1 cellular context compared by ENCODE assay signal in genomic region chr4:61521451-61521850, GRCh38.
TF ChIP-seq lines count a peak whose summit lies in the region.

No MANE protein-coding gene starts in this region.

TF ChIP-seq in H1, 55 proteins besides CTCF, POLR2A, EP300 and RAD21:
- TF ChIP-seq GABPA (IDR thresholded peaks at IDR 0.05; ENCODE audit: borderline replicate concordance, insufficient read depth, low read length), result no peak
- TF ChIP-seq MAFK (IDR thresholded peaks at IDR 0.05; ENCODE audit: low read depth, low read length), result no peak
- no peak for TF ChIP-seq BACH1 (IDR thresholded peaks at IDR 0.05; ENCODE audit: low read length)
- TF ChIP-seq JUND (IDR thresholded peaks at IDR 0.05; ENCODE audit: low read length), result no peak
- no peak for TF ChIP-seq NANOG (IDR thresholded peaks at IDR 0.05; ENCODE audit: insufficient read depth, low read depth, low read length, poor library complexity, severe bottlenecking)
- TF ChIP-seq FOSL1 (IDR thresholded peaks at IDR 0.05; ENCODE audit: insufficient read depth, low read depth, low read length), result no peak
- TF ChIP-seq EGR1 (IDR thresholded peaks at IDR 0.05; ENCODE audit: borderline replicate concordance, low read depth, low read length), result no peak
- no peak for TF ChIP-seq GTF2F1 (IDR thresholded peaks at IDR 0.05; ENCODE audit: borderline replicate concordance, low read depth, low read length)
- TF ChIP-seq CBX8 (IDR thresholded peaks at IDR 0.05; ENCODE audit: borderline replicate concordance, low read depth, low read length), result no peak
- TF ChIP-seq CHD7 (IDR thresholded peaks at IDR 0.05; ENCODE audit: insufficient replicate concordance, low read length), result no peak
- no peak for TF ChIP-seq CTBP2 (IDR thresholded peaks at IDR 0.05; ENCODE audit: borderline replicate concordance, insufficient read depth, insufficient read length, low read length)
- no peak for TF ChIP-seq SP2 (IDR thresholded peaks at IDR 0.05; ENCODE audit: low read length)
- no peak for TF ChIP-seq TBP (IDR thresholded peaks at IDR 0.05; ENCODE audit: low read depth, low read length)
- TF ChIP-seq PHF8 (conservative IDR thresholded peaks at IDR 0.05; ENCODE audit: low read depth, low read length), result no peak
- TF ChIP-seq RBBP5 (IDR thresholded peaks at IDR 0.05; ENCODE audit: borderline replicate concordance, low read depth, low read length), result no peak
- no peak for TF ChIP-seq ATF3 (IDR thresholded peaks at IDR 0.05; ENCODE audit: insufficient read depth, low read depth, low read length)
- no peak for TF ChIP-seq MAX (IDR thresholded peaks at IDR 0.05)
- no peak for TF ChIP-seq USF2 (IDR thresholded peaks at IDR 0.05; ENCODE audit: low read length)
- no peak for TF ChIP-seq CBX5 (IDR thresholded peaks at IDR 0.05; ENCODE audit: low read depth, low read length)
